In genomic region chr17:46783031-46783593, GRCh38 we compare ENCODE assay signal across 18 cellular contexts. TPM values are rescaled to one million over a fixed set of nuclear protein-coding genes. Genes with fewer than 3 reads are reported as not detected.
DNase-seq lines count a peak whose midpoint lies in the region; TF ChIP-seq lines count a peak whose summit lies in the region.
"Had no signal": no experiment of that assay in that cellular context is flagged by ENCODE, and none has a peak within 500 bp of the region (broad histone marks: within the 10 kb centered on the region; RNA-seq: fewer than 3 reads in every experiment).

No MANE protein-coding gene starts in this region.

- no peak overlapping the region for H3K27ac ChIP-seq in colonic mucosa
- H3K27ac ChIP-seq: esophagus squamous epithelium, left ventricle myocardium inferior had no signal

- peak; percentile 71 for DNase-seq in COLO668 (lab: John Stamatoyannopoulos, UW; ENCODE audit: unreplicated experiment)
- peak; percentile 46 for DNase-seq in LoVo (ENCODE audit: low spot score)
- DNase-seq in colonic mucosa = peak; percentile 76
- DNase-seq in myocyte (ENCODE audit: low read depth) = peak; percentile 44
- no peak for DNase-seq in iPS-NIHi11 (ENCODE audit: low spot score)
- DNase-seq in mesenteric fat pad (ENCODE audit: low spot score) = no peak
- no peak for DNase-seq in activated naive CD4-positive, alpha-beta T cell (lab: John Stamatoyannopoulos, UW)
- DNase-seq: activated CD4-positive, alpha-beta T cell treated with anti-CD3 and anti-CD28 coated beads, Interleukin-2, amount 50 U/mL, for 48 hours; activated naive CD4-positive, alpha-beta T cell treated with anti-CD3 and anti-CD28 coated beads for 36 hours; activated T-cell treated with anti-CD3 and anti-CD28 coated beads, Interleukin-2, amount 50 U/mL, for 1 hour; cerebellar nuclear complex; effector CD8-positive, alpha-beta T cell; EL; esophagus squamous epithelium; left ventricle myocardium inferior; NCI-H1092 treated with DMSO at 0.1 percent for 48 hours; NCI-H2171 treated with DMSO at 0.1 percent for 48 hours; nucleus accumbens had no signal

- H3K4me3 ChIP-seq in colonic mucosa = no peak overlapping the region
- H3K4me3 ChIP-seq: esophagus squamous epithelium, left ventricle myocardium inferior had no signal

- H3K9ac ChIP-seq in colonic mucosa (ENCODE audit: low read depth in 2 of 2, low read length in 2 of 2) = no peak overlapping the region

- no peaks in the 10 kb centered on the region for H3K4me1 ChIP-seq in colonic mucosa
- H3K4me1 ChIP-seq: left ventricle myocardium inferior had no signal

- no peaks in the 10 kb centered on the region for H3K27me3 ChIP-seq in colonic mucosa

- no peak for TF ChIP-seq CTCF in colonic mucosa (IDR thresholded peaks at IDR 0.05)

- intact Hi-C loops in colonic mucosa (cut with DNase I) = loop anchor here (5.0 kb wide), 1 partner anchor 39 kb away; no protein-coding TSS in a partner anchor

- no peaks in the 10 kb centered on the region for H3K36me3 ChIP-seq in colonic mucosa
- H3K36me3 ChIP-seq: esophagus squamous epithelium, left ventricle myocardium inferior had no signal

- H3K9me3 ChIP-seq in colonic mucosa = no peaks in the 10 kb centered on the region
- H3K9me3 ChIP-seq: esophagus squamous epithelium, left ventricle myocardium inferior had no signal

RNA-seq across cellular contexts. Expression of gene WNT3, which starts 35.4 kb away (rescaled TPM):
- total RNA-seq in colonic mucosa (1 to 10 TPM in 1 of 2 donors, under 1 TPM in 1; 0.64 to 1.0 TPM), myocyte (0.86 and 1.9 TPM in 2 replicates), mesenteric fat pad (1.9 TPM)
- polyA plus RNA-seq in myocyte (2012) = 1.1 TPM
- total RNA-seq: activated naive CD4-positive, alpha-beta T cell treated with anti-CD3 and anti-CD28 coated beads for 36 hours had no signal

Comparison
In these comparisons a context has a peak if more than half of its experiments do, and no peak if none do; other contexts are left out.
1. DNase-seq: peak in COLO668 (single experiment), LoVo (single experiment), colonic mucosa (single experiment) and myocyte (single experiment); none in iPS-NIHi11 (single experiment), mesenteric fat pad (single experiment) and activated naive CD4-positive, alpha-beta T cell (0 of 4).